In genomic region chr19:39386557-39386956, GRCh38 we compare ENCODE assay signal across 23 cellular contexts. TPM values are rescaled to one million over a fixed set of nuclear protein-coding genes. Genes with fewer than 3 reads are reported as not detected.
DNase-seq lines count a peak whose midpoint lies in the region; ATAC-seq and TF ChIP-seq lines count a peak whose summit lies in the region.
"Had no signal": no experiment of that assay in that cellular context is flagged by ENCODE, and none has a peak within 500 bp of the region (broad histone marks: within the 10 kb centered on the region; RNA-seq: fewer than 3 reads in every experiment).

No MANE protein-coding gene starts in this region.

- no peaks in the 10 kb centered on the region for H3K27me3 Mint-ChIP-seq in activated CD4-positive, alpha-beta T cell treated with anti-CD3 and anti-CD28 coated beads, Interleukin-2, amount 10 ng/mL, durations not matched to agents 7 days and 5 days
- no peaks in the 10 kb centered on the region for H3K27me3 Mint-ChIP-seq in CD4-positive, alpha-beta memory T cell
- no peaks in the 10 kb centered on the region for H3K27me3 Mint-ChIP-seq in activated T-helper 17 cell treated with anti-CD3 and anti-CD28 coated beads, Interleukin-2, amount 50 U/mL, for 72 hours
- H3K27me3 Mint-ChIP-seq in natural killer cell treated with Interleukin-12 subunit alpha and Interleukin-12 subunit beta and Interleukin-15 and Interleukin-18, amount 100 ng/mL, for 72 hours: no peaks in the 10 kb centered on the region

- intact Hi-C loops in CD4-positive, alpha-beta memory T cell (cut with micrococcal nuclease): no loop called here
- intact Hi-C loops in vagina (cut with DNase I): no loop called here

- no peak overlapping the region for H3K4me3 Mint-ChIP-seq in activated CD4-positive, alpha-beta T cell treated with anti-CD3 and anti-CD28 coated beads, Interleukin-2, amount 10 ng/mL, durations not matched to agents 7 days and 5 days
- no peak overlapping the region for H3K4me3 Mint-ChIP-seq in CD4-positive, alpha-beta memory T cell
- H3K4me3 Mint-ChIP-seq in activated T-helper 17 cell treated with anti-CD3 and anti-CD28 coated beads, Interleukin-2, amount 50 U/mL, for 72 hours: no peak overlapping the region
- no peak overlapping the region for H3K4me3 Mint-ChIP-seq in natural killer cell treated with Interleukin-12 subunit alpha and Interleukin-12 subunit beta and Interleukin-15 and Interleukin-18, amount 100 ng/mL, for 72 hours
- H3K4me3 Mint-ChIP-seq: endodermal cell had no signal

- H3K9me3 Mint-ChIP-seq in activated CD4-positive, alpha-beta T cell treated with anti-CD3 and anti-CD28 coated beads, Interleukin-2, amount 10 ng/mL, durations not matched to agents 7 days and 5 days: no peaks in the 10 kb centered on the region
- no peaks in the 10 kb centered on the region for H3K9me3 Mint-ChIP-seq in CD4-positive, alpha-beta memory T cell
- H3K9me3 Mint-ChIP-seq in activated T-helper 17 cell treated with anti-CD3 and anti-CD28 coated beads, Interleukin-2, amount 50 U/mL, for 72 hours: no peaks in the 10 kb centered on the region
- H3K9me3 Mint-ChIP-seq in natural killer cell treated with Interleukin-12 subunit alpha and Interleukin-12 subunit beta and Interleukin-15 and Interleukin-18, amount 100 ng/mL, for 72 hours: no peaks in the 10 kb centered on the region
- H3K9me3 Mint-ChIP-seq: endodermal cell had no signal

- peaks cover 61% of the 10 kb centered on the region for H3K36me3 ChIP-seq in CD4-positive, alpha-beta memory T cell (ENCODE audit: insufficient read depth, low read length)
- peaks cover 0 to 61% of the 10 kb centered on the region in 2 donors for H3K36me3 ChIP-seq in vagina

- peaks cover 26% of the 10 kb centered on the region for H3K4me1 Mint-ChIP-seq in activated CD4-positive, alpha-beta T cell treated with anti-CD3 and anti-CD28 coated beads, Interleukin-2, amount 10 ng/mL, durations not matched to agents 7 days and 5 days
- H3K4me1 Mint-ChIP-seq in CD4-positive, alpha-beta memory T cell: peaks cover 13 to 29% (median 19%) of the 10 kb centered on the region in 4 donors
- H3K4me1 Mint-ChIP-seq in activated T-helper 17 cell treated with anti-CD3 and anti-CD28 coated beads, Interleukin-2, amount 50 U/mL, for 72 hours: peaks cover 5% of the 10 kb centered on the region
- peaks cover 26 to 28% of the 10 kb centered on the region in 2 donors for H3K4me1 Mint-ChIP-seq in natural killer cell treated with Interleukin-12 subunit alpha and Interleukin-12 subunit beta and Interleukin-15 and Interleukin-18, amount 100 ng/mL, for 72 hours (ENCODE audit: low read depth in 2 of 2)

- no peaks in the 10 kb centered on the region for H3K9me3 ChIP-seq in CD4-positive, alpha-beta memory T cell (ENCODE audit: control insufficient read depth in 1 of 2, low read length in 2 of 2)
- H3K9me3 ChIP-seq in vagina: no peaks in the 10 kb centered on the region
- H3K9me3 ChIP-seq: heart right ventricle, SJCRH30, stomach, thyroid gland had no signal

- H3K4me3 ChIP-seq in CD4-positive, alpha-beta memory T cell (ENCODE audit: low read length in 2 of 2): no peak overlapping the region
- no peak overlapping the region for H3K4me3 ChIP-seq in vagina
- H3K4me3 ChIP-seq: heart right ventricle, SJCRH30, stomach, thyroid gland had no signal

- ATAC-seq in activated T-helper 17 cell treated with anti-CD3 and anti-CD28 coated beads, Interleukin-2, amount 50 U/mL, for 72 hours (replicated peaks): no peak
- ATAC-seq in natural killer cell treated with Interleukin-12 subunit alpha and Interleukin-12 subunit beta and Interleukin-15 and Interleukin-18, amount 100 ng/mL, for 72 hours: no peak
- no peak for ATAC-seq in GM21786 (IDR thresholded peaks at IDR 0.05; ENCODE audit: unreplicated experiment)
- ATAC-seq: esophagus mucosa, heart right ventricle had no signal

- no peak for TF ChIP-seq POLR2A in vagina (IDR thresholded peaks at IDR 0.05)

- peak overlapping the region; percentile 54 for H3K27ac Mint-ChIP-seq in activated CD4-positive, alpha-beta T cell treated with anti-CD3 and anti-CD28 coated beads, Interleukin-2, amount 10 ng/mL, durations not matched to agents 7 days and 5 days
- H3K27ac Mint-ChIP-seq in CD4-positive, alpha-beta memory T cell: peak overlapping the region in 4 of 7 donors; percentile 11 to 82 (median 69)
- H3K27ac Mint-ChIP-seq in activated T-helper 17 cell treated with anti-CD3 and anti-CD28 coated beads, Interleukin-2, amount 50 U/mL, for 72 hours: peak overlapping the region; percentile 37
- H3K27ac Mint-ChIP-seq in natural killer cell treated with Interleukin-12 subunit alpha and Interleukin-12 subunit beta and Interleukin-15 and Interleukin-18, amount 100 ng/mL, for 72 hours: peak overlapping the region; percentile 36 to 54
- H3K27ac Mint-ChIP-seq: endodermal cell had no signal

- no peaks in the 10 kb centered on the region for H3K27me3 ChIP-seq in CD4-positive, alpha-beta memory T cell (ENCODE audit: insufficient read depth, low read length)
- H3K27me3 ChIP-seq in vagina: no peaks in the 10 kb centered on the region
- H3K27me3 ChIP-seq: heart right ventricle, SJCRH30, stomach, thyroid gland had no signal

- H3K27ac ChIP-seq in CD4-positive, alpha-beta memory T cell (ENCODE audit: low read depth, low read length): no peak overlapping the region
- H3K27ac ChIP-seq in vagina: no peak overlapping the region
- H3K27ac ChIP-seq: heart right ventricle, SJCRH30, stomach, thyroid gland had no signal

- POLR2A ChIA-PET in activated CD4-positive, alpha-beta T cell treated with anti-CD3 and anti-CD28 coated beads, Interleukin-2, amount 10 ng/mL, durations not matched to agents 7 days and 5 days (lab: Charles Lee): no interaction called here
- POLR2A ChIA-PET in CD4-positive, alpha-beta memory T cell (lab: Charles Lee; ENCODE audit: partially characterized antibody): interaction anchor here (0.5 kb wide), 1 partner anchor 545 kb away, joined by 3 read pairs; no protein-coding TSS in a partner anchor

- CTCF ChIA-PET in activated CD4-positive, alpha-beta T cell treated with anti-CD3 and anti-CD28 coated beads, Interleukin-2, amount 10 ng/mL, durations not matched to agents 7 days and 5 days (lab: Charles Lee): no interaction called here
- CTCF ChIA-PET in CD4-positive, alpha-beta memory T cell (lab: Charles Lee; ENCODE audit: partially characterized antibody): interaction anchor here (1.5 kb wide), 1 partner anchor 264 kb away, joined by 3 read pairs; no protein-coding TSS in a partner anchor

- H3K4me1 ChIP-seq in CD4-positive, alpha-beta memory T cell (ENCODE audit: insufficient read depth, low read length): peaks cover 12% of the 10 kb centered on the region
- H3K4me1 ChIP-seq in vagina: peaks cover 14% of the 10 kb centered on the region
- H3K4me1 ChIP-seq: SJCRH30 had no signal

- H3K36me3 Mint-ChIP-seq in activated CD4-positive, alpha-beta T cell treated with anti-CD3 and anti-CD28 coated beads, Interleukin-2, amount 10 ng/mL, durations not matched to agents 7 days and 5 days (ENCODE audit: low read depth): peaks cover 43% of the 10 kb centered on the region
- H3K36me3 Mint-ChIP-seq in CD4-positive, alpha-beta memory T cell: peaks cover 35 to 89% of the 10 kb centered on the region in 2 donors
- peaks cover 100% of the 10 kb centered on the region for H3K36me3 Mint-ChIP-seq in activated T-helper 17 cell treated with anti-CD3 and anti-CD28 coated beads, Interleukin-2, amount 50 U/mL, for 72 hours (ENCODE audit: low read depth)
- peaks cover 12% of the 10 kb centered on the region for H3K36me3 Mint-ChIP-seq in natural killer cell treated with Interleukin-12 subunit alpha and Interleukin-12 subunit beta and Interleukin-15 and Interleukin-18, amount 100 ng/mL, for 72 hours

- no peak for TF ChIP-seq CTCF in vagina (IDR thresholded peaks at IDR 0.05)

- DNase-seq in activated CD4-positive, alpha-beta T cell treated with anti-CD3 and anti-CD28 coated beads, Interleukin-2, amount 10 ng/mL, durations not matched to agents 7 days and 5 days: no peak
- no peak for DNase-seq in activated CD4-positive, alpha-beta T cell treated with anti-CD3 and anti-CD28 coated beads, Interleukin-2, amount 50 U/mL, for 1 hour
- DNase-seq in CD4-positive, alpha-beta memory T cell: no peak
- DNase-seq in natural killer cell treated with Interleukin-12 subunit alpha and Interleukin-12 subunit beta and Interleukin-15 and Interleukin-18, amount 100 ng/mL, for 72 hours (ENCODE audit: low spot score): no peak
- DNase-seq in NCI-H2171 treated with DMSO at 0.1 percent for 48 hours (lab: John Stamatoyannopoulos, UW): no peak
- DNase-seq in vagina (ENCODE audit: extremely low spot score in 2 of 2): no peak
- DNase-seq: 8988T; activated CD4-positive, CD25-positive, alpha-beta regulatory T cell treated with anti-CD3 and anti-CD28 coated beads, Interleukin-2, amount 50 U/mL, for 72 hours; activated gamma-delta T cell treated with Interleukin-2 at 50 U/mL for 16 hours; cortex of kidney; endodermal cell; foreskin fibroblast; heart right ventricle; NCI-H1105 treated with DMSO at 0.1 percent for 48 hours; NCI-H2029; NCI-H526 treated with DMSO at 0.1 percent for 48 hours; occipital lobe; SJCRH30; stomach; thyroid gland had no signal

RNA-seq across cellular contexts. Expression of gene PAF1, which starts 4.3 kb away (rescaled TPM):
- total RNA-seq in activated CD4-positive, alpha-beta T cell treated with anti-CD3 and anti-CD28 coated beads, Interleukin-2, amount 10 ng/mL, durations not matched to agents 7 days and 5 days: 10 to 100 TPM; 43.8 to 44.5 TPM
- 10 to 100 TPM; 49.2 to 53.8 TPM for total RNA-seq in CD4-positive, alpha-beta memory T cell
- polyA plus RNA-seq in CD4-positive, alpha-beta memory T cell: 10 to 100 TPM; 21.5 to 46.7 TPM
- 10 to 100 TPM; 46.6 to 58.6 TPM for total RNA-seq in activated T-helper 17 cell treated with anti-CD3 and anti-CD28 coated beads, Interleukin-2, amount 50 U/mL, for 72 hours
- total RNA-seq in natural killer cell treated with Interleukin-12 subunit alpha and Interleukin-12 subunit beta and Interleukin-15 and Interleukin-18, amount 100 ng/mL, for 72 hours: 10 to 100 TPM; 38.1 to 39.2 TPM
- 70.2 TPM for total RNA-seq in vagina

RNA-seq across cellular contexts. Expression of gene MED29, which starts 4.6 kb away (rescaled TPM):
- 10 to 100 TPM; 34.9 to 40.1 TPM for total RNA-seq in activated CD4-positive, alpha-beta T cell treated with anti-CD3 and anti-CD28 coated beads, Interleukin-2, amount 10 ng/mL, durations not matched to agents 7 days and 5 days
- total RNA-seq in CD4-positive, alpha-beta memory T cell: 10 to 100 TPM; 43.1 to 51.3 TPM
- polyA plus RNA-seq in CD4-positive, alpha-beta memory T cell: 10 to 100 TPM; 50.6 to 59.8 TPM
- 10 to 100 TPM; 24.6 to 27.7 TPM for total RNA-seq in activated T-helper 17 cell treated with anti-CD3 and anti-CD28 coated beads, Interleukin-2, amount 50 U/mL, for 72 hours
- 10 to 100 TPM; 22.2 to 35.2 TPM for total RNA-seq in natural killer cell treated with Interleukin-12 subunit alpha and Interleukin-12 subunit beta and Interleukin-15 and Interleukin-18, amount 100 ng/mL, for 72 hours
- total RNA-seq in vagina: 37.8 TPM

RNA-seq across cellular contexts. Expression of gene ZFP36, which starts 20.1 kb away (rescaled TPM):
- 10 to 100 TPM; 92.5 to 93.4 TPM for total RNA-seq in activated CD4-positive, alpha-beta T cell treated with anti-CD3 and anti-CD28 coated beads, Interleukin-2, amount 10 ng/mL, durations not matched to agents 7 days and 5 days
- total RNA-seq in CD4-positive, alpha-beta memory T cell: 100 to 1,000 TPM; 151 to 152 TPM
- polyA plus RNA-seq in CD4-positive, alpha-beta memory T cell: 100 to 1,000 TPM; 164 to 191 TPM
- total RNA-seq in activated T-helper 17 cell treated with anti-CD3 and anti-CD28 coated beads, Interleukin-2, amount 50 U/mL, for 72 hours: 100 to 1,000 TPM in 1 of 2 donors, 10 to 100 TPM in 1; 67.4 to 265 TPM
- total RNA-seq in natural killer cell treated with Interleukin-12 subunit alpha and Interleukin-12 subunit beta and Interleukin-15 and Interleukin-18, amount 100 ng/mL, for 72 hours: 10 to 100 TPM; 11.2 to 27.8 TPM
- 631 TPM for total RNA-seq in vagina

RNA-seq across cellular contexts. Expression of gene PLEKHG2, which starts 25.9 kb away (rescaled TPM):
- 10 to 100 TPM; 74.4 to 77.9 TPM for total RNA-seq in activated CD4-positive, alpha-beta T cell treated with anti-CD3 and anti-CD28 coated beads, Interleukin-2, amount 10 ng/mL, durations not matched to agents 7 days and 5 days
- total RNA-seq in CD4-positive, alpha-beta memory T cell: 10 to 100 TPM; 12.1 to 17.0 TPM
- polyA plus RNA-seq in CD4-positive, alpha-beta memory T cell: 1 to 10 TPM; 1.4 to 5.1 TPM
- total RNA-seq in activated T-helper 17 cell treated with anti-CD3 and anti-CD28 coated beads, Interleukin-2, amount 50 U/mL, for 72 hours: 10 to 100 TPM; 51.2 to 69.4 TPM
- 10 to 100 TPM; 30.8 to 68.1 TPM for total RNA-seq in natural killer cell treated with Interleukin-12 subunit alpha and Interleukin-12 subunit beta and Interleukin-15 and Interleukin-18, amount 100 ng/mL, for 72 hours
- total RNA-seq in vagina: 18.9 TPM

RNA-seq across cellular contexts. Expression of gene SAMD4B, which starts 44.3 kb away (rescaled TPM):
- total RNA-seq in activated CD4-positive, alpha-beta T cell treated with anti-CD3 and anti-CD28 coated beads, Interleukin-2, amount 10 ng/mL, durations not matched to agents 7 days and 5 days: 10 to 100 TPM; 40.2 to 45.6 TPM
- 10 to 100 TPM; 65.0 to 79.6 TPM for total RNA-seq in CD4-positive, alpha-beta memory T cell
- polyA plus RNA-seq in CD4-positive, alpha-beta memory T cell: 10 to 100 TPM in 1 of 2 donors, 1 to 10 TPM in 1; 7.3 to 20.2 TPM
- total RNA-seq in activated T-helper 17 cell treated with anti-CD3 and anti-CD28 coated beads, Interleukin-2, amount 50 U/mL, for 72 hours: 10 to 100 TPM; 52.8 to 75.1 TPM
- 10 to 100 TPM; 81.4 to 95.5 TPM for total RNA-seq in natural killer cell treated with Interleukin-12 subunit alpha and Interleukin-12 subunit beta and Interleukin-15 and Interleukin-18, amount 100 ng/mL, for 72 hours
- 128 TPM for total RNA-seq in vagina
